8 cellular contexts compared by ENCODE assay signal in the genomic region with DNA sequence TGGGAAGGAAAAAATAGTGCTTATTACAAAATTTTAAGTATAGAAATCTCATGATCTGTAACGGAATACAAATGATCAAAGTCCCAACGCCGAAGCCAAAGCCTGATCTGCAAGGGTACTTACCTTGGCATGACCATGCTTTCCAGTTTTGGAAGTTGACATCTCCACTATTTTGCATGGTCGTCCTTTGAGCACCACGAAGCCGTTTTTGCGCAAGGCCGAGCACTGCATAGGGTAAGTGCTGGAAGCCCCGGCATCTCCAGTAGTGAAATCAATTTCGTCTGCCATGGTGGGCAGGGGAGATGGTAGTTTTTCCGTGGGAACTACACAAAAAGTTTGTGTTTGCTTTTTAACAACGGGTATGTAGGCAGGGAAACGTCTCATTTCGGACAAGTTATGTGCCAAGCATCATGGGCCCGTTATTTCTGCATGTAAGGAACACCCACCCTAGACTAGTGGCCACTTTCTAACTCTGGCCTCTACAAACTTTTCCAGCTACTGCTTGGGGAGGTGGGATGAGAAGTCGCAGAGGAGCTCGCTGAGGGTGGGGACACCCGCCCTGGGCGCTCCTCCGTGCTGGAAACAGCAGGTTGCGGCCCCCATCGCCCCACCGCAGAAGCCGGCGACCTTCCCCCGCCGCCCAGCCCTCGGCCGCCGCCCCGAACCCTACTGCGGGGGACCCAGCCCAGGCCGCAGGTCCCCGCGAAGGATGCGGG. TPM values are rescaled to one million over a fixed set of nuclear protein-coding genes. Genes with fewer than 3 reads are reported as not detected.
DNase-seq lines count a peak whose midpoint lies in the region; TF ChIP-seq lines count a peak whose summit lies in the region.

No MANE protein-coding gene starts in this region.

- no peaks in the 10 kb centered on the region for H3K36me3 ChIP-seq in CD4-positive, alpha-beta memory T cell (ENCODE audit: insufficient read depth, low read length)
- H3K36me3 ChIP-seq in HEK293 (ENCODE audit: control insufficient read depth in 2 of 2, insufficient read depth in 1 of 2, low read length in 2 of 2) (peaks cover 0 to 5% of the 10 kb centered on the region in 2 experiments; a peak in 1 of 3 replicates), neural progenitor cell (peaks cover 6% of the 10 kb centered on the region)

- peak overlapping the region in 6 of 7 donors; percentile 61 to 97 (median 80) for H3K27ac Mint-ChIP-seq in CD4-positive, alpha-beta memory T cell
- H3K27ac Mint-ChIP-seq in T-helper 2 cell treated with Interferon-gamma antibody and Interleukin-4, amounts not matched to agents 5 μg/mL and 100 μg/mL, for 36 hours, result peak overlapping the region; percentile 43
- H3K27ac Mint-ChIP-seq in neural progenitor cell, result no peak overlapping the region

- CTCF ChIA-PET in CD4-positive, alpha-beta memory T cell (lab: Charles Lee; ENCODE audit: partially characterized antibody), result interaction anchor here (1.1 to 1.8 kb wide), 4 partner anchors 14 to 494 kb away, joined by 3 to 14 read pairs (median 6); partner anchors contain the start of gene RPL22L1
- CTCF ChIA-PET in HEK293 (lab: Yijun Ruan, JAX), result no interaction called here

- peaks cover 19% of the 10 kb centered on the region for H3F3A ChIP-seq in neural progenitor cell (ENCODE audit: low read depth)

- peaks cover 6 to 8% of the 10 kb centered on the region in 2 donors for H3K36me3 Mint-ChIP-seq in CD4-positive, alpha-beta memory T cell
- peaks cover 8% of the 10 kb centered on the region for H3K36me3 Mint-ChIP-seq in T-helper 2 cell treated with Interferon-gamma antibody and Interleukin-4, amounts not matched to agents 5 μg/mL and 100 μg/mL, for 36 hours (ENCODE audit: low read depth)
- H3K36me3 Mint-ChIP-seq in neural progenitor cell, result peaks cover 4% of the 10 kb centered on the region

- no peak for TF ChIP-seq CTCF in HEK293 (tag by site-specific recombination; IDR thresholded peaks at IDR 0.05)
- no peak for TF ChIP-seq CTCF in fibroblast of mammary gland (conservative IDR thresholded peaks at IDR 0.05; ENCODE audit: control insufficient read depth, insufficient read depth, low read depth, low read length)
- TF ChIP-seq CTCF in neural progenitor cell (IDR thresholded peaks at IDR 0.05), result no peak

- POLR2A ChIA-PET in CD4-positive, alpha-beta memory T cell (lab: Charles Lee; ENCODE audit: partially characterized antibody), result interaction anchor here (0.8 to 2.7 kb wide), 10 partner anchors 12 to 1143 kb away, joined by 3 to 60 read pairs (median 4); partner anchors contain the start of genes ACTRT3, RPL22L1, SKIL and TERC
- POLR2A ChIA-PET in HEK293 (lab: Yijun Ruan, JAX), result interaction anchor here (1.0 to 1.3 kb wide), 2 partner anchors 38 kb away, joined by 3 to 4 read pairs; partner anchors contain the start of gene RPL22L1

- peak overlapping the region; percentile 2 for H3K9ac ChIP-seq in neural progenitor cell

- peaks cover 22% of the 10 kb centered on the region for H3K4me1 ChIP-seq in CD4-positive, alpha-beta memory T cell (ENCODE audit: insufficient read depth, low read length)
- H3K4me1 ChIP-seq in HEK293 (ENCODE audit: control insufficient read depth, insufficient read depth, low read length) (no peaks in the 10 kb centered on the region), neural progenitor cell (peaks cover 8% of the 10 kb centered on the region)

- intact Hi-C loops in CD4-positive, alpha-beta memory T cell (cut with micrococcal nuclease), result loop anchor here (1.0 to 10.0 kb wide), 7 partner anchors 37 to 1845 kb away; partner anchors contain the start of genes ECT2, GPR160, MYNN and RPL22L1

- H3K27me3 ChIP-seq in CD4-positive, alpha-beta memory T cell (ENCODE audit: insufficient read depth, low read length), result no peaks in the 10 kb centered on the region
- peaks cover 23% of the 10 kb centered on the region for H3K27me3 ChIP-seq in neural progenitor cell

- H3K79me2 ChIP-seq in neural progenitor cell (ENCODE audit: low read depth), result no peaks in the 10 kb centered on the region

- H3K4me2 ChIP-seq in neural progenitor cell, result peak overlapping the region; percentile 92

- H3K4me3 ChIP-seq in CD4-positive, alpha-beta memory T cell (ENCODE audit: low read length in 2 of 2), result peak overlapping the region; percentile 59 to 69
- peak overlapping the region; percentile 79 for H3K4me3 ChIP-seq in HEK293 (ENCODE audit: low read depth, low read length)
- peak overlapping the region; percentile 73 for H3K4me3 ChIP-seq in fibroblast of mammary gland (ENCODE audit: control insufficient read depth, low read depth, low read length)
- peak overlapping the region; percentile 73 for H3K4me3 ChIP-seq in neural progenitor cell

- peaks cover 0 to 22% of the 10 kb centered on the region in 2 donors for H3K9me3 ChIP-seq in CD4-positive, alpha-beta memory T cell (ENCODE audit: control insufficient read depth in 1 of 2, low read length in 2 of 2)
- H3K9me3 ChIP-seq in HEK293 (ENCODE audit: control insufficient read depth, insufficient read depth, low read depth, low read length) (no peaks in the 10 kb centered on the region), neural progenitor cell (ENCODE audit: low read depth) (no peaks in the 10 kb centered on the region)

- peaks cover 11 to 28% (median 19%) of the 10 kb centered on the region in 4 donors for H3K4me1 Mint-ChIP-seq in CD4-positive, alpha-beta memory T cell
- H3K4me1 Mint-ChIP-seq in T-helper 2 cell treated with Interferon-gamma antibody and Interleukin-4, amounts not matched to agents 5 μg/mL and 100 μg/mL, for 36 hours (ENCODE audit: low read depth), result peaks cover 21% of the 10 kb centered on the region
- peaks cover 14% of the 10 kb centered on the region for H3K4me1 Mint-ChIP-seq in neural progenitor cell

- peak overlapping the region; percentile 97 for H2AFZ ChIP-seq in neural progenitor cell (replicated peaks)

- peaks cover 2 to 32% (median 15%) of the 10 kb centered on the region in 8 donors for H3K9me3 Mint-ChIP-seq in CD4-positive, alpha-beta memory T cell
- H3K9me3 Mint-ChIP-seq in T-helper 2 cell treated with Interferon-gamma antibody and Interleukin-4, amounts not matched to agents 5 μg/mL and 100 μg/mL, for 36 hours, result peaks cover 4% of the 10 kb centered on the region
- peaks cover 10% of the 10 kb centered on the region for H3K9me3 Mint-ChIP-seq in neural progenitor cell

- no peaks in the 10 kb centered on the region for H4K20me1 ChIP-seq in neural progenitor cell (ENCODE audit: low read depth)

- peak overlapping the region; percentile 94 to 98 (median 97) for H3K4me3 Mint-ChIP-seq in CD4-positive, alpha-beta memory T cell
- H3K4me3 Mint-ChIP-seq in T-helper 2 cell treated with Interferon-gamma antibody and Interleukin-4, amounts not matched to agents 5 μg/mL and 100 μg/mL, for 36 hours, result peak overlapping the region; percentile 95
- H3K4me3 Mint-ChIP-seq in neural progenitor cell, result peak overlapping the region; percentile 93

- peak overlapping the region; percentile 59 for H3K27ac ChIP-seq in CD4-positive, alpha-beta memory T cell (ENCODE audit: low read depth, low read length)
- H3K27ac ChIP-seq in HEK293 (ENCODE audit: extremely low read depth, low read depth, low read length) (no peak overlapping the region; the same call in 1 of the 2 replicates), neural progenitor cell (no peak overlapping the region)

- peak in 1 of 5 donors; percentile 6 for DNase-seq in CD4-positive, alpha-beta memory T cell
- no peak for DNase-seq in T-helper 2 cell treated with Interferon-gamma antibody and Interleukin-4, amounts not matched to agents 5 μg/mL and 100 μg/mL, for 36 hours (ENCODE audit: low spot score)
- peak; percentile 8 for DNase-seq in fibroblast of mammary gland (ENCODE audit: low read depth)
- peak; percentile 21 for DNase-seq in neural progenitor cell (ENCODE audit: low spot score)
- no peak for DNase-seq in RPMI8226
- no peak for DNase-seq in SHP77 treated with DMSO at 0.1 percent for 48 hours (lab: John Stamatoyannopoulos, UW)
- no peak for DNase-seq in CD1c-positive myeloid dendritic cell (ENCODE audit: extremely low spot score)

- no peaks in the 10 kb centered on the region for H3K27me3 Mint-ChIP-seq in CD4-positive, alpha-beta memory T cell
- peaks cover 18% of the 10 kb centered on the region for H3K27me3 Mint-ChIP-seq in T-helper 2 cell treated with Interferon-gamma antibody and Interleukin-4, amounts not matched to agents 5 μg/mL and 100 μg/mL, for 36 hours (ENCODE audit: low read depth)
- H3K27me3 Mint-ChIP-seq in neural progenitor cell (ENCODE audit: insufficient read depth, low read depth), result peaks cover 8% of the 10 kb centered on the region

TF ChIP-seq in HEK293, 187 proteins besides CTCF, POLR2A, EP300 and RAD21:
- TF ChIP-seq ZNF121 (tag by site-specific recombination; IDR thresholded peaks at IDR 0.05) (peak; percentile 81), ZNF530 (tag by site-specific recombination; IDR thresholded peaks at IDR 0.05; ENCODE audit: low read depth) (no peak)

RNA-seq across cellular contexts. Expression of gene EIF5A2, which starts 0.8 kb away (rescaled TPM):
- total RNA-seq in CD4-positive, alpha-beta memory T cell, result 10 to 100 TPM; 11.4 to 12.2 TPM
- polyA plus RNA-seq in CD4-positive, alpha-beta memory T cell, result 10 to 100 TPM; 14.0 to 26.3 TPM
- total RNA-seq in neural progenitor cell (ENCODE audit: low replicate concordance), result 6.6 and 8.4 TPM in 2 replicates

RNA-seq across cellular contexts. Expression of gene RPL22L1, which starts 37.7 kb away (rescaled TPM):
- 10 to 100 TPM; 31.9 to 32.3 TPM for total RNA-seq in CD4-positive, alpha-beta memory T cell
- polyA plus RNA-seq in CD4-positive, alpha-beta memory T cell, result 10 to 100 TPM; 27.2 to 43.1 TPM
- total RNA-seq in neural progenitor cell (ENCODE audit: low replicate concordance), result 84.3 and 107 TPM in 2 replicates

Comparison
In these comparisons a context has a peak if more than half of its experiments do, and no peak if none do; other contexts are left out.
1. DNase-seq: peak in fibroblast of mammary gland (single experiment) and neural progenitor cell (single experiment); none in T-helper 2 cell treated with Interferon-gamma antibody and Interleukin-4, amounts not matched to agents 5 μg/mL and 100 μg/mL, for 36 hours (single experiment), RPMI8226 (single experiment), SHP77 treated with DMSO at 0.1 percent for 48 hours (single experiment) and CD1c-positive myeloid dendritic cell (single experiment).
2. Peak in every context shown above with its lines, with median percentiles within 50 percentile points of each other: H3K4me3 ChIP-seq and H3K4me3 Mint-ChIP-seq.